ENCODE assay signal across 19 cellular contexts in genomic region chr1:54836594-54836993, GRCh38. TPM values are rescaled to one million over a fixed set of nuclear protein-coding genes. Genes with fewer than 3 reads are reported as not detected.
A peak's percentile ranks its signal among the peaks of the same experiment; 100 is the strongest.
DNase-seq lines count a peak whose midpoint lies in the region; ATAC-seq and TF ChIP-seq lines count a peak whose summit lies in the region.
"Had no signal": no experiment of that assay in that cellular context is flagged by ENCODE, and none has a peak within 500 bp of the region (broad histone marks: within the 10 kb centered on the region; RNA-seq: fewer than 3 reads in every experiment).

No MANE protein-coding gene starts in this region.

- H3K9me3 ChIP-seq in breast epithelium (no peaks in the 10 kb centered on the region), esophagus muscularis mucosa (peaks cover 0 to 5% (median under 1%) of the 10 kb centered on the region in 4 donors)
- H3K9me3 ChIP-seq: HAP-1 had no signal

- no TSS peak for BruUV-seq in MCF 10A (replicated peaks; lab: Mats Ljungman, UMichigan)

- intact Hi-C loops in breast epithelium (cut with DNase I; ENCODE audit: low total_unique reads): no loop called here
- intact Hi-C loops in MCF 10A (cut with micrococcal nuclease): no loop called here
- intact Hi-C loops in esophagus muscularis mucosa (cut with DNase I): no loop called here

- TF ChIP-seq CTCF in breast epithelium (IDR thresholded peaks at IDR 0.05): no peak
- TF ChIP-seq CTCF in MCF 10A (IDR thresholded peaks at IDR 0.05; ENCODE audit: unreplicated experiment): no peak
- no peak for TF ChIP-seq CTCF in esophagus muscularis mucosa (IDR thresholded peaks at IDR 0.05)
- no peak for TF ChIP-seq CTCF in osteocyte (IDR thresholded peaks at IDR 0.05)

- H3K4me1 ChIP-seq in breast epithelium (peaks cover 0 to 4% of the 10 kb centered on the region in 2 donors), esophagus muscularis mucosa (no peaks in the 10 kb centered on the region)
- H3K4me1 ChIP-seq: HAP-1 had no signal

- H3K4me3 Mint-ChIP-seq in MCF 10A (ENCODE audit: unreplicated experiment) (no peak overlapping the region), osteocyte (ENCODE audit: unreplicated experiment) (no peak overlapping the region)
- H3K4me3 Mint-ChIP-seq: B cell; CD8-positive, alpha-beta memory T cell had no signal

- no peak overlapping the region for H3K27ac Mint-ChIP-seq in MCF 10A (ENCODE audit: low read depth, unreplicated experiment)
- no peak overlapping the region for H3K27ac Mint-ChIP-seq in osteocyte (ENCODE audit: unreplicated experiment)
- H3K27ac Mint-ChIP-seq: B cell; CD4-positive, CD25-positive, alpha-beta regulatory T cell had no signal

- DNase-seq in breast epithelium (ENCODE audit: low spot score in 2 of 2) (peak in 1 of 2 donors; percentile 20), MCF 10A (ENCODE audit: unreplicated experiment) (no peak), esophagus muscularis mucosa (ENCODE audit: extremely low spot score) (peak; percentile 60), osteocyte (ENCODE audit: extremely low spot score, unreplicated experiment) (peak; percentile 69)
- DNase-seq in activated T-cell treated with anti-CD3 and anti-CD28 coated beads, Interleukin-2, amount 50 U/mL, for 48 hours: no peak
- DNase-seq in stimulated activated naive CD4-positive, alpha-beta T cell (lab: John Stamatoyannopoulos, UW): no peak
- DNase-seq: 8988T; CD4-positive, CD25-positive, alpha-beta regulatory T cell; CD8-positive, alpha-beta memory T cell; GM23248 had no signal

- POLR2A ChIA-PET in MCF 10A (lab: Yijun Ruan, JAX): no interaction called here

- H3K27me3 Mint-ChIP-seq in MCF 10A (ENCODE audit: insufficient read depth, unreplicated experiment): peaks cover 11% of the 10 kb centered on the region
- H3K27me3 Mint-ChIP-seq in osteocyte (ENCODE audit: unreplicated experiment): peaks cover 22% of the 10 kb centered on the region

- H3K36me3 Mint-ChIP-seq in MCF 10A (ENCODE audit: insufficient read depth, unreplicated experiment) (no peaks in the 10 kb centered on the region), osteocyte (ENCODE audit: unreplicated experiment) (no peaks in the 10 kb centered on the region)

- H3K4me1 Mint-ChIP-seq in MCF 10A (ENCODE audit: insufficient read depth, unreplicated experiment) (peaks cover 4% of the 10 kb centered on the region), osteocyte (ENCODE audit: unreplicated experiment) (no peaks in the 10 kb centered on the region)
- H3K4me1 Mint-ChIP-seq: B cell; CD4-positive, CD25-positive, alpha-beta regulatory T cell; CD8-positive, alpha-beta memory T cell had no signal

- 91% methylated on average over 8 of the region's 8 CpGs for WGBS in esophagus muscularis mucosa

- H3K36me3 ChIP-seq in breast epithelium (no peaks in the 10 kb centered on the region), esophagus muscularis mucosa (no peaks in the 10 kb centered on the region)
- H3K36me3 ChIP-seq: BLaER1 treated with 17β-estradiol and CSF1 and Interleukin-3, amounts not matched to agents 10 nM and 100 nM; HAP-1 had no signal

- ATAC-seq in HG03460 (IDR thresholded peaks at IDR 0.05; ENCODE audit: unreplicated experiment) (no peak), HG03442 (IDR thresholded peaks at IDR 0.05; ENCODE audit: unreplicated experiment) (no peak)

- no peaks in the 10 kb centered on the region for H3K27me3 ChIP-seq in breast epithelium
- H3K27me3 ChIP-seq in esophagus muscularis mucosa: peaks cover 0 to 6% (median 0%) of the 10 kb centered on the region in 4 donors
- H3K27me3 ChIP-seq: BLaER1 treated with 17β-estradiol and CSF1 and Interleukin-3, amounts not matched to agents 10 nM and 100 nM had no signal

- H3K27ac ChIP-seq in breast epithelium (peak overlapping the region; percentile 16 to 60), esophagus muscularis mucosa (replicated peaks in 1 of 4) (no peak overlapping the region)
- H3K27ac ChIP-seq: BLaER1 treated with 17β-estradiol and CSF1 and Interleukin-3, amounts not matched to agents 10 nM and 100 nM; GM23248; HL-60 had no signal

- H3K9me3 Mint-ChIP-seq in MCF 10A (ENCODE audit: unreplicated experiment): peaks cover 2% of the 10 kb centered on the region
- H3K9me3 Mint-ChIP-seq in osteocyte (ENCODE audit: unreplicated experiment): peaks cover under 1% of the 10 kb centered on the region

- H3K4me3 ChIP-seq in breast epithelium (no peak overlapping the region), esophagus muscularis mucosa (no peak overlapping the region)
- H3K4me3 ChIP-seq: BLaER1 treated with 17β-estradiol and CSF1 and Interleukin-3, amounts not matched to agents 10 nM and 100 nM; GM23248; HAP-1 had no signal

- CTCF ChIA-PET in MCF 10A (lab: Yijun Ruan, JAX): no interaction called here

- no peak for TF ChIP-seq EP300 in esophagus muscularis mucosa (IDR thresholded peaks at IDR 0.05)

- TF ChIP-seq POLR2A in breast epithelium (IDR thresholded peaks at IDR 0.05) (no peak), esophagus muscularis mucosa (IDR thresholded peaks at IDR 0.05; ENCODE audit: low read depth) (no peak)

RNA-seq across cellular contexts. Expression of gene TTC22, which starts 35.5 kb away (rescaled TPM):
- total RNA-seq in breast epithelium: 10 to 100 TPM in 1 of 3 donors, 1 to 10 TPM in 1, under 1 TPM in 1; 0.32 to 15.8 (median 7.9) TPM
- 3.0 and 3.1 TPM in 2 replicates for total RNA-seq in MCF 10A (2022)
- total RNA-seq in esophagus muscularis mucosa: under 1 TPM; under 0.01 to 0.17 (median 0.09) TPM
- total RNA-seq in osteocyte: not detected in 2 replicates
- total RNA-seq: A673, GM23248, H4, HT1080 had no signal

RNA-seq across cellular contexts. Expression of gene DHCR24, which starts 50.4 kb away (rescaled TPM):
- total RNA-seq in breast epithelium (100 to 1,000 TPM; 149 to 230 (median 157) TPM), MCF 10A (2022) (126 and 135 TPM in 2 replicates), esophagus muscularis mucosa (10 to 100 TPM; 10.8 to 16.1 (median 13.1) TPM), osteocyte (76.1 and 87.2 TPM in 2 replicates)

Comparison
In these comparisons a context has a peak if more than half of its experiments do, and no peak if none do; other contexts are left out.
1. DNase-seq: peak in esophagus muscularis mucosa (single experiment) and osteocyte (single experiment); none in MCF 10A (single experiment), activated T-cell treated with anti-CD3 and anti-CD28 coated beads, Interleukin-2, amount 50 U/mL, for 48 hours (0 of 2) and stimulated activated naive CD4-positive, alpha-beta T cell (0 of 6).
2. H3K27ac ChIP-seq: peak in breast epithelium (2 of 2); none in esophagus muscularis mucosa (0 of 4).